3 cellular contexts compared by ENCODE assay signal in genomic region chr16:29604641-29605549, GRCh38.
A peak's percentile ranks its signal among the peaks of the same experiment; 100 is the strongest.
TF ChIP-seq lines count a peak whose summit lies in the region.

No MANE protein-coding gene starts in this region.

TF ChIP-seq in IMR-90, 13 proteins besides CTCF, POLR2A, EP300 and RAD21:
- TF ChIP-seq NFE2L2 (IDR thresholded peaks at IDR 0.05; ENCODE audit: low read depth, low read length) (peak; percentile 89), FOS (IDR thresholded peaks at IDR 0.05; ENCODE audit: low read depth, low read length) (peak; percentile 69), MAFK (IDR thresholded peaks at IDR 0.05; ENCODE audit: low read depth, low read length) (peak; percentile 40; the same call in 1 of the 2 replicates)

TF ChIP-seq in SK-N-SH, 30 proteins besides CTCF, POLR2A, EP300 and RAD21:
- TF ChIP-seq FOSL2 (IDR thresholded peaks at IDR 0.05; ENCODE audit: borderline replicate concordance, low read depth) (peak; percentile 57; the same call in 1 of the 2 replicates), TCF12 (IDR thresholded peaks at IDR 0.05) (peak; percentile 35; the same call in 1 of the 2 replicates), PBX3 (IDR thresholded peaks at IDR 0.05) (peak; percentile 35; the same call in 1 of the 2 replicates), JUND (IDR thresholded peaks at IDR 0.05) (peak; percentile 31; the same call in 1 of the 2 replicates)

TF ChIP-seq in endothelial cell of umbilical vein, 7 proteins besides CTCF, POLR2A, EP300 and RAD21:
- TF ChIP-seq FOS (IDR thresholded peaks at IDR 0.05; ENCODE audit: borderline replicate concordance, insufficient read depth, low read length) = peak; percentile 39
